ENCODE assay signal across 20 cellular contexts in the genomic region with DNA sequence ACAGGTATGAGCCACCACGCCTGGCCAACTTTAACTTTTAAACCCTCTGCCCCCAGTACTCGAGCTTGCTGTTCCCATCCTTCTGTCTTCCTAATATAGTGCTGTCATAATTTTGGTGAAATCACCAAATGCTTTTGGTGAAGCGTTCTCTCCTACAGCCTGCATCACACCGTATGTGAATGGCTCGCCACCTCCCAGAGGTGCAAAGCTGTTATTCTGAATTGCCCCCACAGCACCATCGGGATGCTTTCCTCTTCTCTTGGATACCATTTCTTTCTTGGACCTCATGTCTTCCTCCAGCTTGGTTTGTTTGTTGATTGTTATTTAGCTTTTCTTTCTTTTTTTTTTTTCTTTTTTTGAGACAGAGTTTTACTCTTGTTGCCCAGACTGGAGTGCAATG.
"Had no signal": no experiment of that assay in that cellular context is flagged by ENCODE, and none has a peak within 500 bp of the region (broad histone marks: within the 10 kb centered on the region; RNA-seq: fewer than 3 reads in every experiment).

No MANE protein-coding gene starts in this region.

- DNase-seq: stimulated activated CD4-positive, alpha-beta T cell treated with anti-CD3 and anti-CD28 coated beads, Interleukin-2, amount 100 ng/mL, for 48 hours; stimulated activated CD4-positive, alpha-beta T cell treated with anti-CD3 and anti-CD28 coated beads, Interleukin-4, amount 100 ng/mL, for 1 hour; stimulated activated CD4-positive, alpha-beta T cell treated with anti-CD3 and anti-CD28 coated beads, Interleukin-4, amount 100 ng/mL, for 24 hours; stimulated activated CD4-positive, alpha-beta T cell treated with anti-CD3 and anti-CD28 coated beads, Interleukin-4, amount 100 ng/mL, for 4 hours; stimulated activated CD8-positive, alpha-beta memory T cell treated with anti-CD3 and anti-CD28 coated beads, Interleukin-4, amount 100 ng/mL, for 48 hours; stimulated activated naive B cell treated with anti-CD40 and anti-IgM and Interleukin-4, amounts not matched to agents 10 μg/mL and 1 μg/mL and 100 μg/mL, for 72 hours; stimulated activated naive CD4-positive, alpha-beta T cell; stimulated activated naive CD4-positive, alpha-beta T cell treated with Interleukin-2 at 50 U/mL for 16 hours; stimulated activated naive CD8-positive, alpha-beta T cell treated with anti-CD3 and anti-CD28 coated beads, Interleukin-15, amount 100 ng/mL, for 72 hours; stimulated activated naive CD8-positive, alpha-beta T cell treated with anti-CD3 and anti-CD28 coated beads, Interleukin-15, Interleukin-2, amounts not matched to agents 100 U/mL and 50 U/mL, for 24 hours; stomach; substantia nigra; testis; thyroid gland; tibial artery; transverse colon; trophoblast cell; upper lobe of left lung; upper lobe of right lung; uterus had no signal
